8 cellular contexts compared by ENCODE assay signal in the genomic region with DNA sequence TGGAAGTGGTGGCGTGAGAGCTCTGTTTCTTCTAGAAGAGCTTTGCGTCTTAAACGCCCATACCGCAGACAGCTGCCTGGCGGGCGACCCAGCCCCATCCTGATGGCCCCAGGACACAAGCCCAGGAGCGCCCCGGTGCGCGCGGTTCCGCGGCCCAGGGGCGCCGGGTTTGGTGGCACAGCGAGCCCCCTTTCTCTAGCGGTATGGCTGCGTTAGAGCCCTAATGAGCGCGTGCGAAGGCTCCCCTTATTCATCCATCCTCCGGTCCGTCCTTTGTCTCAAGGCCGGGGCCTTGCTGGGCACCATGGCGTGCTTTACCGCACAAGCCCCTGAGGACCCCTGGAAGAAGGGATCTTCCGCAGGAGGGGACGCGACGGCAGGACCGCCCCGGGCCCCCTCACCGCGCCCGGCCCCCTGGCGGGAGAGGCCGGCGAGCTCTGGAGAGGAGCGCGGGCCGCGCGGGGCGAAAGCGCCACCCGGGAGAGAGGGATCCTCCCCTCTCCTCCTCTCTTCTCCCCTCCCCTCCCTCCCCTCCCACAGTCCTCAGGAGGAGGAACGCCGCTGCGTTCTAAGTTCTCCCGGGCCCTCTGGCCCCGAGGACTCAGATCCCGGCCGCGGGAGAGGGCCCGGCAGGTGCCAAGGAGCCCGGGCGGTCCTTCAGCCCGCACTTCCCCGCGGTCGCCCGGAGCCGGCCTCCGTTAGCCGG. TPM values are rescaled to one million over a fixed set of nuclear protein-coding genes. Genes with fewer than 3 reads are reported as not detected.
DNase-seq lines count a peak whose midpoint lies in the region; ATAC-seq, FAIRE-seq and TF ChIP-seq lines count a peak whose summit lies in the region.

No MANE protein-coding gene starts in this region.

- intact Hi-C loops in thyroid gland (cut with DNase I) = no loop called here

- peak overlapping the region; percentile 77 to 89 for H3K4me3 ChIP-seq in neuronal stem cell (ENCODE audit: low read length in 2 of 2)
- H3K4me3 ChIP-seq in thyroid gland (replicated peaks in 1 of 3) = peak overlapping the region; percentile 18 to 76 (median 47)

- ATAC-seq in GM19468 (IDR thresholded peaks at IDR 0.05; ENCODE audit: extremely low read depth, unreplicated experiment) = peak; percentile 18

- no CpG with 5 or more reads among the region's 65 CpGs for WGBS in neuronal stem cell (ENCODE audit: extremely low coverage in 2 of 2, insufficient read length in 2 of 2, insufficient replicate concordance in 1 of 2), 2 donors
- 0 to 1% methylated on average over 10 to 23 of the region's 65 CpGs for WGBS in thyroid gland, 2 donors

- peak overlapping the region; percentile 85 for H3K14ac ChIP-seq in neuronal stem cell (ENCODE audit: low read length)

- H3K79me1 ChIP-seq in neuronal stem cell (ENCODE audit: low read depth, low read length) = peaks cover 2% of the 10 kb centered on the region

- H3K36me3 ChIP-seq in neuronal stem cell (replicated peaks in 1 of 2; ENCODE audit: control insufficient read depth in 2 of 2, insufficient read depth in 2 of 2, low read length in 2 of 2) (no peaks in the 10 kb centered on the region), thyroid gland (no peaks in the 10 kb centered on the region)

- peak overlapping the region; percentile 38 for H3K27ac ChIP-seq in neuronal stem cell (replicated peaks; ENCODE audit: low read length)
- H3K27ac ChIP-seq in thyroid gland = peak overlapping the region; percentile 75 to 92 (median 89)

- peak in 1 of 2 donors; percentile 35 for TF ChIP-seq POLR2A in thyroid gland (IDR thresholded peaks at IDR 0.05)

- no peak overlapping the region for H2BK15ac ChIP-seq in neuronal stem cell (ENCODE audit: low read length)

- peak overlapping the region; percentile 53 for H3K23ac ChIP-seq in neuronal stem cell (ENCODE audit: low read depth, low read length, poor library complexity)

- H3K27me3 ChIP-seq in neuronal stem cell (ENCODE audit: control insufficient read depth in 3 of 3, insufficient read depth in 3 of 3, low read depth in 1 of 3, low read length in 3 of 3) (peaks cover 0 to 18% (median 5%) of the 10 kb centered on the region in 3 experiments), thyroid gland (no peaks in the 10 kb centered on the region)

- no peak overlapping the region for H2BK12ac ChIP-seq in neuronal stem cell (ENCODE audit: low read length)

- H3K4ac ChIP-seq in neuronal stem cell (ENCODE audit: low read length) = no peak overlapping the region

- H3K9me3 ChIP-seq in neuronal stem cell (replicated peaks in 1 of 2; ENCODE audit: control insufficient read depth in 2 of 2, insufficient read depth in 1 of 2, low read depth in 1 of 2, low read length in 2 of 2) = no peaks in the 10 kb centered on the region
- no peaks in the 10 kb centered on the region for H3K9me3 ChIP-seq in thyroid gland

- H2BK120ac ChIP-seq in neuronal stem cell (ENCODE audit: low read depth, low read length) = peak overlapping the region; percentile 8

- TF ChIP-seq CTCF in thyroid gland (IDR thresholded peaks at IDR 0.05) = peak in 4 of 6 experiments; percentile 20 to 47 (median 28)

- H3K4me2 ChIP-seq in neuronal stem cell (ENCODE audit: insufficient read depth, low read length, poor library complexity, severe bottlenecking) = peak overlapping the region; percentile 96

- peak overlapping the region; percentile 17 for H2AK5ac ChIP-seq in neuronal stem cell (ENCODE audit: low read depth, low read length)

- H2AFZ ChIP-seq in neuronal stem cell (ENCODE audit: low read length) = peak overlapping the region; percentile 97

- H4K91ac ChIP-seq in neuronal stem cell (ENCODE audit: low read depth, low read length, poor library complexity) = no peak overlapping the region

- DNase-seq in DMS 273 (lab: John Stamatoyannopoulos, UW; ENCODE audit: unreplicated experiment) (peak; percentile 93), HT-29 (ENCODE audit: low spot score) (peak; percentile 66), RCC 7860 (ENCODE audit: low spot score) (peak; percentile 57), foreskin melanocyte (peak; percentile 90), neuronal stem cell (ENCODE audit: low spot score) (peak; percentile 55), thyroid gland (peak; percentile 36 to 40)
- peak; percentile 36 for DNase-seq in activated T-helper 9 cell treated with anti-CD3 and anti-CD28 coated beads, Interleukin-2, amount 50 U/mL, for 16 hours (ENCODE audit: low read depth)

- no peak overlapping the region for H4K8ac ChIP-seq in neuronal stem cell (ENCODE audit: low read depth, low read length)

- H3K4me1 ChIP-seq in neuronal stem cell (ENCODE audit: control insufficient read depth in 2 of 2, insufficient read depth in 1 of 2, low read depth in 1 of 2, low read length in 2 of 2) (peaks cover 7 to 9% of the 10 kb centered on the region in 2 donors), thyroid gland (peaks cover 0 to 11% of the 10 kb centered on the region in 2 donors)

- no peak for FAIRE-seq in RCC 7860 (lab: Jason Lieb, UNC)

- H3K9ac ChIP-seq in neuronal stem cell (ENCODE audit: low read depth, low read length, poor library complexity) = peak overlapping the region; percentile 85

- no peak overlapping the region for H2BK5ac ChIP-seq in neuronal stem cell (ENCODE audit: low read length)

- peak overlapping the region; percentile 97 for H3K18ac ChIP-seq in neuronal stem cell (ENCODE audit: low read length)

RNA-seq across cellular contexts. Expression of a gene that starts 0.6 kb away (rescaled TPM):
- total RNA-seq in HT-29 (2014; rRNA removed; shearing (Covaris generic)) = 7.9 and 8.7 TPM in 2 replicates
- polyA plus RNA-seq in neuronal stem cell (2013, experiment 1 of 2) = 3.7 TPM
- 3.9 TPM for polyA plus RNA-seq in neuronal stem cell (2013, experiment 2 of 2)
- total RNA-seq in thyroid gland = 1 to 10 TPM; 4.6 to 6.9 (median 5.4) TPM

Comparison
In these comparisons a context has a peak if more than half of its experiments do, and no peak if none do; other contexts are left out.
1. Peak in every context shown above with its lines: DNase-seq, ATAC-seq, H3K4me3 ChIP-seq and H3K27ac ChIP-seq.
2. DNase-seq: peak in every context shown above with its lines; median percentile 93 in DMS 273; 90 in foreskin melanocyte; 66 in HT-29; 57 in RCC 7860; 55 in neuronal stem cell; 38 in thyroid gland; 36 in activated T-helper 9 cell treated with anti-CD3 and anti-CD28 coated beads, Interleukin-2, amount 50 U/mL, for 16 hours.